ENCODE assay signal across 14 cellular contexts in genomic region chr1:204316164-204316563, GRCh38. TPM values are rescaled to one million over a fixed set of nuclear protein-coding genes. Genes with fewer than 3 reads are reported as not detected.
DNase-seq lines count a peak whose midpoint lies in the region; ATAC-seq and TF ChIP-seq lines count a peak whose summit lies in the region.
"Had no signal": no experiment of that assay in that cellular context is flagged by ENCODE, and none has a peak within 500 bp of the region (broad histone marks: within the 10 kb centered on the region; RNA-seq: fewer than 3 reads in every experiment).

No MANE protein-coding gene starts in this region.

- peaks cover 0 to 10% (median 0%) of the 10 kb centered on the region in 6 donors for H3K4me1 ChIP-seq in spleen

- WGBS in spleen, 5 donors = 32 to 64% (median 51%) methylated on average over 6 of the region's 6 CpGs

- H3K9me3 ChIP-seq in T-helper 17 cell (ENCODE audit: control insufficient read depth, low read length, poor library complexity, severe bottlenecking) (no peaks in the 10 kb centered on the region), spleen (no peaks in the 10 kb centered on the region)
- H3K9me3 ChIP-seq: BLaER1 had no signal

- DNase-seq in T-helper 17 cell (no peak), fibroblast of gingiva (ENCODE audit: low read depth) (peak; percentile 23), spleen (no peak)
- no peak for DNase-seq in stimulated activated effector memory CD8-positive, alpha-beta T cell treated with anti-CD3 and anti-CD28 coated beads, Interleukin-12 subunit alpha, Interleukin-12 subunit beta, amount 100 ng/mL, for 72 hours (ENCODE audit: low spot score in 2 of 2)
- DNase-seq: DMS 273 treated with DMSO at 0.1 percent for 48 hours, HFFc6, NCI-H1417, NCI-H2081, PC-3 had no signal

- intact Hi-C loops in spleen (cut with DNase I; ENCODE audit: low total_unique reads) = no loop called here

- no peak overlapping the region for H3K4me3 ChIP-seq in spleen
- H3K4me3 ChIP-seq: BLaER1 had no signal

- no peak for TF ChIP-seq POLR2A in spleen (IDR thresholded peaks at IDR 0.05)

- H3K36me3 ChIP-seq in spleen = no peaks in the 10 kb centered on the region
- H3K36me3 ChIP-seq: BLaER1 had no signal

- H3K27me3 Mint-ChIP-seq in T-helper 17 cell (peaks cover 42% of the 10 kb centered on the region), nephron (ENCODE audit: low read depth) (peaks cover 8% of the 10 kb centered on the region)

- H3K36me3 Mint-ChIP-seq in T-helper 17 cell (ENCODE audit: low read depth) (no peaks in the 10 kb centered on the region), nephron (ENCODE audit: low read depth) (no peaks in the 10 kb centered on the region)
- H3K36me3 Mint-ChIP-seq in stimulated activated effector memory CD8-positive, alpha-beta T cell treated with anti-CD3 and anti-CD28 coated beads, Interleukin-12 subunit alpha, Interleukin-12 subunit beta, amount 100 ng/mL, for 72 hours = no peaks in the 10 kb centered on the region

- TF ChIP-seq CTCF in nephron (IDR thresholded peaks at IDR 0.05; ENCODE audit: unreplicated experiment in 3 of 3) (no peak), spleen (IDR thresholded peaks at IDR 0.05 in 8 of 11, conservative IDR thresholded peaks at IDR 0.05 in 3 of 11) (no peak)

- no peaks in the 10 kb centered on the region for H3K9me3 Mint-ChIP-seq in nephron
- no peaks in the 10 kb centered on the region for H3K9me3 Mint-ChIP-seq in stimulated activated effector memory CD8-positive, alpha-beta T cell treated with anti-CD3 and anti-CD28 coated beads, Interleukin-12 subunit alpha, Interleukin-12 subunit beta, amount 100 ng/mL, for 72 hours
- H3K9me3 Mint-ChIP-seq: HFFc6 had no signal

- H3K4me3 Mint-ChIP-seq in T-helper 17 cell = no peak overlapping the region
- H3K4me3 Mint-ChIP-seq in nephron = peak overlapping the region in 2 of 3 experiments; percentile 17 to 20
- H3K4me3 Mint-ChIP-seq in stimulated activated effector memory CD8-positive, alpha-beta T cell treated with anti-CD3 and anti-CD28 coated beads, Interleukin-12 subunit alpha, Interleukin-12 subunit beta, amount 100 ng/mL, for 72 hours = no peak overlapping the region
- H3K4me3 Mint-ChIP-seq: HFFc6 had no signal

- no peak overlapping the region for H3K27ac ChIP-seq in spleen
- H3K27ac ChIP-seq: BLaER1, HL-60 had no signal

- H3K4me1 Mint-ChIP-seq in T-helper 17 cell = peaks cover 9% of the 10 kb centered on the region
- H3K4me1 Mint-ChIP-seq in nephron = peaks cover 82% of the 10 kb centered on the region
- H3K4me1 Mint-ChIP-seq in stimulated activated effector memory CD8-positive, alpha-beta T cell treated with anti-CD3 and anti-CD28 coated beads, Interleukin-12 subunit alpha, Interleukin-12 subunit beta, amount 100 ng/mL, for 72 hours = peaks cover 32% of the 10 kb centered on the region

- H3K27ac Mint-ChIP-seq in T-helper 17 cell = peak overlapping the region; percentile 49
- peak overlapping the region; percentile 66 to 72 (median 68) for H3K27ac Mint-ChIP-seq in nephron
- H3K27ac Mint-ChIP-seq in stimulated activated effector memory CD8-positive, alpha-beta T cell treated with anti-CD3 and anti-CD28 coated beads, Interleukin-12 subunit alpha, Interleukin-12 subunit beta, amount 100 ng/mL, for 72 hours = peak overlapping the region; percentile 79
- H3K27ac Mint-ChIP-seq: HFFc6 had no signal

- ATAC-seq in T-helper 17 cell (no peak), GM18502 (IDR thresholded peaks at IDR 0.05; ENCODE audit: poor library complexity, unreplicated experiment) (no peak), GM21526 (IDR thresholded peaks at IDR 0.05; ENCODE audit: low FRiP score, unreplicated experiment) (no peak)
- no peak for ATAC-seq in stimulated activated effector memory CD8-positive, alpha-beta T cell treated with anti-CD3 and anti-CD28 coated beads, Interleukin-12 subunit alpha, Interleukin-12 subunit beta, amount 100 ng/mL, for 72 hours
- ATAC-seq: PC-3 had no signal

- H3K27me3 ChIP-seq in spleen (replicated peaks in 1 of 7) = peaks cover 0 to 3% (median 0%) of the 10 kb centered on the region in 7 donors
- H3K27me3 ChIP-seq: BLaER1 had no signal

RNA-seq across cellular contexts. Expression of gene PLEKHA6, which starts 43.6 kb away (rescaled TPM):
- total RNA-seq in T-helper 17 cell (under 1 TPM; 0.47 to 0.50 TPM), spleen (1 to 10 TPM in 6 of 7 donors, under 1 TPM in 1; 0.51 to 6.5 (median 4.0) TPM)
- 1 to 10 TPM in 1 of 3 donors, under 1 TPM in 2; 0.47 to 1.8 (median 0.65) TPM for polyA plus RNA-seq in spleen

Comparison
In these comparisons a context has a peak if more than half of its experiments do, and no peak if none do; other contexts are left out.
1. H3K4me3 Mint-ChIP-seq: peak in nephron (2 of 3); none in T-helper 17 cell (single experiment) and stimulated activated effector memory CD8-positive, alpha-beta T cell treated with anti-CD3 and anti-CD28 coated beads, Interleukin-12 subunit alpha, Interleukin-12 subunit beta, amount 100 ng/mL, for 72 hours (single experiment).
2. Peak in every context shown above with its lines, with median percentiles within 50 percentile points of each other: H3K27ac Mint-ChIP-seq.